1 cellular context compared by ENCODE assay signal in genomic region chr22:38793721-38794466, GRCh38.
TF ChIP-seq lines count a peak whose summit lies in the region.

Gene DNAL4 (minus strand): TSS chr22:38794143. CDS start chr22:38782731, 11,412 bp downstream.

TF ChIP-seq in K562, 482 proteins besides CTCF, POLR2A, EP300 and RAD21 (continued from another document and continues in another):
- TF ChIP-seq, protein P1, sequence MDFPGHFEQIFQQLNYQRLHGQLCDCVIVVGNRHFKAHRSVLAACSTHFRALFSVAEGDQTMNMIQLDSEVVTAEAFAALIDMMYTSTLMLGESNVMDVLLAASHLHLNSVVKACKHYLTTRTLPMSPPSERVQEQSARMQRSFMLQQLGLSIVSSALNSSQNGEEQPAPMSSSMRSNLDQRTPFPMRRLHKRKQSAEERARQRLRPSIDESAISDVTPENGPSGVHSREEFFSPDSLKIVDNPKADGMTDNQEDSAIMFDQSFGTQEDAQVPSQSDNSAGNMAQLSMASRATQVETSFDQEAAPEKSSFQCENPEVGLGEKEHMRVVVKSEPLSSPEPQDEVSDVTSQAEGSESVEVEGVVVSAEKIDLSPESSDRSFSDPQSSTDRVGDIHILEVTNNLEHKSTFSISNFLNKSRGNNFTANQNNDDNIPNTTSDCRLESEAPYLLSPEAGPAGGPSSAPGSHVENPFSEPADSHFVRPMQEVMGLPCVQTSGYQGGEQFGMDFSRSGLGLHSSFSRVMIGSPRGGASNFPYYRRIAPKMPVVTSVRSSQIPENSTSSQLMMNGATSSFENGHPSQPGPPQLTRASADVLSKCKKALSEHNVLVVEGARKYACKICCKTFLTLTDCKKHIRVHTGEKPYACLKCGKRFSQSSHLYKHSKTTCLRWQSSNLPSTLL (IDR thresholded peaks at IDR 0.05), result no peak
- TF ChIP-seq NR2C1 (IDR thresholded peaks at IDR 0.05) (no peak), NR2C1 (tag; IDR thresholded peaks at IDR 0.05) (no peak), PHF20 (IDR thresholded peaks at IDR 0.05; ENCODE audit: partially characterized antibody) (no peak), SREBF2 (CRISPR knock-in tag; IDR thresholded peaks at IDR 0.05) (no peak), ETV6 (IDR thresholded peaks at IDR 0.05; ENCODE audit: borderline replicate concordance in 1 of 2, low read depth in 2 of 2, low read length in 1 of 2) (no peak), ETV6 (CRISPR knock-in tag; IDR thresholded peaks at IDR 0.05; ENCODE audit: borderline replicate concordance) (no peak), EZH2 (IDR thresholded peaks at IDR 0.05; ENCODE audit: borderline replicate concordance, low read depth, low read length) (no peak), ZNF140 (CRISPR knock-in tag; IDR thresholded peaks at IDR 0.05) (no peak), SMARCA4 (IDR thresholded peaks at IDR 0.05) (no peak), GATA2 (CRISPR knock-in tag; IDR thresholded peaks at IDR 0.05) (no peak), ZNF408 (CRISPR knock-in tag; IDR thresholded peaks at IDR 0.05; ENCODE audit: low read depth) (no peak), TCF15 (CRISPR knock-in tag; IDR thresholded peaks at IDR 0.05) (no peak), CBFB (CRISPR knock-in tag; IDR thresholded peaks at IDR 0.05) (no peak), CXXC5 (CRISPR knock-in tag; IDR thresholded peaks at IDR 0.05) (0 out of 2 replicates have a peak, but pooled peaks have one; percentile 36), CBX1 (IDR thresholded peaks at IDR 0.05; ENCODE audit: low read depth) (no peak), E2F4 (CRISPR knock-in tag; IDR thresholded peaks at IDR 0.05; ENCODE audit: low read depth) (no peak), MCM3 (IDR thresholded peaks at IDR 0.05) (no peak), ATF2 (CRISPR knock-in tag; IDR thresholded peaks at IDR 0.05) (no peak), SLC30A9 (CRISPR knock-in tag; IDR thresholded peaks at IDR 0.05) (no peak), STAG1 (CRISPR knock-in tag; IDR thresholded peaks at IDR 0.05; ENCODE audit: borderline replicate concordance) (no peak), ERF (CRISPR knock-in tag; IDR thresholded peaks at IDR 0.05) (no peak), ATF1 (CRISPR knock-in tag; IDR thresholded peaks at IDR 0.05) (no peak), ATF1 (tag; IDR thresholded peaks at IDR 0.05) (peak; percentile 60), EGR1 (conservative IDR thresholded peaks at IDR 0.05) (peak; percentile 65), E4F1 (CRISPR knock-in tag; IDR thresholded peaks at IDR 0.05; ENCODE audit: borderline replicate concordance) (no peak), ZBTB17 (CRISPR knock-in tag; IDR thresholded peaks at IDR 0.05) (no peak), CREB1 (IDR thresholded peaks at IDR 0.05) (no peak), CREB1 (CRISPR knock-in tag; IDR thresholded peaks at IDR 0.05) (0 out of 2 replicates have a peak, but pooled peaks have one; percentile 37), ZNF589 (CRISPR knock-in tag; IDR thresholded peaks at IDR 0.05; ENCODE audit: low read depth) (no peak), MCM7 (IDR thresholded peaks at IDR 0.05) (no peak), DPF2 (IDR thresholded peaks at IDR 0.05) (no peak), ZNF695 (CRISPR knock-in tag; IDR thresholded peaks at IDR 0.05) (no peak), ARID2 (IDR thresholded peaks at IDR 0.05) (no peak), ZNF280B (CRISPR knock-in tag; IDR thresholded peaks at IDR 0.05) (no peak), WHSC1 (IDR thresholded peaks at IDR 0.05; ENCODE audit: low read length) (no peak), ZNF644 (tag; IDR thresholded peaks at IDR 0.05; ENCODE audit: low read depth) (no peak), POLR2AphosphoS5 (IDR thresholded peaks at IDR 0.05; ENCODE audit: control insufficient read depth, insufficient read depth, low read depth, low read length) (no peak), THAP12 (CRISPR knock-in tag; IDR thresholded peaks at IDR 0.05) (no peak), GTF2F1 (IDR thresholded peaks at IDR 0.05; ENCODE audit: low read depth, low read length) (no peak; the same call in 1 of the 2 replicates), CBX2 (IDR thresholded peaks at IDR 0.05; ENCODE audit: insufficient read depth, low read length, poor library complexity, severe bottlenecking) (no peak), ZNF512 (tag; IDR thresholded peaks at IDR 0.05) (no peak), PATZ1 (CRISPR knock-in tag; IDR thresholded peaks at IDR 0.05; ENCODE audit: borderline replicate concordance) (no peak), ZNF277 (CRISPR knock-in tag; IDR thresholded peaks at IDR 0.05; ENCODE audit: borderline replicate concordance) (no peak), FOXM1 (IDR thresholded peaks at IDR 0.05; ENCODE audit: low read depth) (no peak), FOXM1 (CRISPR knock-in tag; IDR thresholded peaks at IDR 0.05; ENCODE audit: low read depth) (no peak), ZSCAN29 (IDR thresholded peaks at IDR 0.05) (no peak), ATF7 (IDR thresholded peaks at IDR 0.05) (no peak; the same call in 1 of the 2 replicates)
- TF ChIP-seq, protein P2, sequence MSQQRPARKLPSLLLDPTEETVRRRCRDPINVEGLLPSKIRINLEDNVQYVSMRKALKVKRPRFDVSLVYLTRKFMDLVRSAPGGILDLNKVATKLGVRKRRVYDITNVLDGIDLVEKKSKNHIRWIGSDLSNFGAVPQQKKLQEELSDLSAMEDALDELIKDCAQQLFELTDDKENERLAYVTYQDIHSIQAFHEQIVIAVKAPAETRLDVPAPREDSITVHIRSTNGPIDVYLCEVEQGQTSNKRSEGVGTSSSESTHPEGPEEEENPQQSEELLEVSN (IDR thresholded peaks at IDR 0.05; ENCODE audit: borderline replicate concordance in 1 of 2, extremely low read depth in 1 of 2, insufficient read depth in 1 of 2, insufficient read length in 1 of 2, low read depth in 1 of 2, low read length in 1 of 2, poor library complexity in 1 of 2, severe bottlenecking in 1 of 2), result peak in 1 of 2 experiments; percentile 51
- TF ChIP-seq, protein P3, sequence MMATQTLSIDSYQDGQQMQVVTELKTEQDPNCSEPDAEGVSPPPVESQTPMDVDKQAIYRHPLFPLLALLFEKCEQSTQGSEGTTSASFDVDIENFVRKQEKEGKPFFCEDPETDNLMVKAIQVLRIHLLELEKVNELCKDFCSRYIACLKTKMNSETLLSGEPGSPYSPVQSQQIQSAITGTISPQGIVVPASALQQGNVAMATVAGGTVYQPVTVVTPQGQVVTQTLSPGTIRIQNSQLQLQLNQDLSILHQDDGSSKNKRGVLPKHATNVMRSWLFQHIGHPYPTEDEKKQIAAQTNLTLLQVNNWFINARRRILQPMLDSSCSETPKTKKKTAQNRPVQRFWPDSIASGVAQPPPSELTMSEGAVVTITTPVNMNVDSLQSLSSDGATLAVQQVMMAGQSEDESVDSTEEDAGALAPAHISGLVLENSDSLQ (IDR thresholded peaks at IDR 0.05), result peak; percentile 99
